Comparison of ENCODE assay signal across 9 cellular contexts in the genomic region with DNA sequence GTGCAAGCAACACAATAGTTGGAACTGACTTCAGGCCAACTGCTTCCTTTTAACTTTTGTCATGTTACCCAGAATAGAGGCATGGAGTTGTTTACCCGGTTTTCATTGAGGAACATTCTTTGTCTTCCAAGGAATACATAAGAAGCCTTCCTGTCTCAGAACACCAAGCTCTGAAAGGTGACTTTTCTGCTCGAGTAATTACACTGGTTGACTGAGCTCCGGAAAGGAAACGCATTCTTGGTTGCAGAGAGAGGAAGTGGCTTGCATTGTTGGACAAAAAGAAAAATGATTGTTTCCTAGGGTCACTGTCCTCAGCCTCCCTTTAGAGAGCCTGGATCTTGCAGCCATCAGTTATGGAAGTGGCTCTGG. TPM values are rescaled to one million over a fixed set of nuclear protein-coding genes. Genes with fewer than 3 reads are reported as not detected.
A peak's percentile ranks its signal among the peaks of the same experiment; 100 is the strongest.
DNase-seq lines count a peak whose midpoint lies in the region; ATAC-seq, FAIRE-seq and TF ChIP-seq lines count a peak whose summit lies in the region.
"Had no signal": no experiment of that assay in that cellular context is flagged by ENCODE, and none has a peak within 500 bp of the region (broad histone marks: within the 10 kb centered on the region; RNA-seq: fewer than 3 reads in every experiment).

No MANE protein-coding gene starts in this region.

- peak overlapping the region; percentile 51 for H2AFZ ChIP-seq in astrocyte (ENCODE audit: low read depth, low read length)

- peak overlapping the region; percentile 67 for H3K4me2 ChIP-seq in astrocyte (ENCODE audit: low read length)

- no peaks in the 10 kb centered on the region for H3K27me3 ChIP-seq in astrocyte (ENCODE audit: insufficient read depth, low read length)
- no peaks in the 10 kb centered on the region for H3K27me3 ChIP-seq in right lobe of liver
- no peaks in the 10 kb centered on the region for H3K27me3 ChIP-seq in upper lobe of right lung

- no peak for DNase-seq in activated T-cell treated with anti-CD3 and anti-CD28 coated beads, Interleukin-2, amount 50 U/mL, for 24 hours
- DNase-seq in activated T-cell treated with anti-CD3 and anti-CD28 coated beads for 4 hours = no peak
- DNase-seq in astrocyte (ENCODE audit: low read depth) = peak; percentile 72
- no peak for DNase-seq in right lobe of liver
- no peak for DNase-seq in upper lobe of right lung
- DNase-seq in GM13977 (ENCODE audit: low spot score) = no peak
- DNase-seq in NCI-H69 (lab: John Stamatoyannopoulos, UW) = no peak

- H3K36me3 Mint-ChIP-seq in activated T-cell treated with anti-CD3 and anti-CD28 coated beads, Interleukin-2, amount 50 U/mL, for 24 hours (ENCODE audit: low read depth) = peaks cover 8% of the 10 kb centered on the region
- H3K36me3 Mint-ChIP-seq in astrocyte (ENCODE audit: low read depth, unreplicated experiment) = peaks cover 2% of the 10 kb centered on the region

- no peak for TF ChIP-seq POLR2A in right lobe of liver (IDR thresholded peaks at IDR 0.05)

- no peaks in the 10 kb centered on the region for H3K27me3 Mint-ChIP-seq in activated T-cell treated with anti-CD3 and anti-CD28 coated beads, Interleukin-2, amount 50 U/mL, for 24 hours
- H3K27me3 Mint-ChIP-seq in astrocyte (ENCODE audit: low read depth, unreplicated experiment) = no peaks in the 10 kb centered on the region

- no peak overlapping the region for H3K4me3 Mint-ChIP-seq in activated T-cell treated with anti-CD3 and anti-CD28 coated beads, Interleukin-2, amount 50 U/mL, for 24 hours
- peak overlapping the region; percentile 3 for H3K4me3 Mint-ChIP-seq in astrocyte (ENCODE audit: unreplicated experiment)

- H3K27ac ChIP-seq in astrocyte (ENCODE audit: low read depth, low read length) = no peak overlapping the region
- H3K27ac ChIP-seq in right lobe of liver = peak overlapping the region; percentile 0 to 63 (median 34)
- peak overlapping the region; percentile 75 for H3K27ac ChIP-seq in upper lobe of right lung
- H3K27ac ChIP-seq: C4-2B had no signal

- no peaks in the 10 kb centered on the region for H3K9me3 Mint-ChIP-seq in activated T-cell treated with anti-CD3 and anti-CD28 coated beads, Interleukin-2, amount 50 U/mL, for 24 hours
- no peaks in the 10 kb centered on the region for H3K9me3 Mint-ChIP-seq in astrocyte (ENCODE audit: unreplicated experiment)

- H3K27ac Mint-ChIP-seq in activated T-cell treated with anti-CD3 and anti-CD28 coated beads, Interleukin-2, amount 50 U/mL, for 24 hours = peak overlapping the region; percentile 23
- peak overlapping the region; percentile 55 for H3K27ac Mint-ChIP-seq in astrocyte (ENCODE audit: unreplicated experiment)

- WGBS in right lobe of liver (ENCODE audit: insufficient coverage, low coverage, low lambda C conversion rate, missing lambda C conversion rate) = 39% methylated on average over 4 of the region's 4 CpGs

- intact Hi-C loops in right lobe of liver (cut with DNase I) (no loop called here), upper lobe of right lung (cut with DNase I) (no loop called here)

- H3K9me3 ChIP-seq in astrocyte (ENCODE audit: insufficient read depth, low read depth, low read length) (no peaks in the 10 kb centered on the region), right lobe of liver (no peaks in the 10 kb centered on the region), upper lobe of right lung (no peaks in the 10 kb centered on the region)

- H4K20me1 ChIP-seq in astrocyte (ENCODE audit: insufficient read depth, low read length) = no peaks in the 10 kb centered on the region

- peaks cover 10% of the 10 kb centered on the region for H3K4me1 ChIP-seq in astrocyte (ENCODE audit: insufficient read depth, low read length)
- peaks cover 0 to 4% (median 0%) of the 10 kb centered on the region in 4 donors for H3K4me1 ChIP-seq in right lobe of liver
- peaks cover 32% of the 10 kb centered on the region for H3K4me1 ChIP-seq in upper lobe of right lung

- FAIRE-seq in astrocyte (lab: Jason Lieb, UNC) = peak; percentile 9

- peak overlapping the region; percentile 8 for H3K9ac ChIP-seq in astrocyte (ENCODE audit: low read length)

- in situ Hi-C loops in GM13977 (cut with MboI; ENCODE audit: low pct_unique_long_range_greater_than_20kb, low sequenced_read_pairs, unreplicated experiment) = no loop called here

- H3K4me3 ChIP-seq in astrocyte (ENCODE audit: insufficient read depth, low read depth, low read length) (no peak overlapping the region), right lobe of liver (no peak overlapping the region), upper lobe of right lung (no peak overlapping the region)

- TF ChIP-seq CTCF in astrocyte (IDR thresholded peaks at IDR 0.05; ENCODE audit: insufficient read depth, low read depth, low read length) (no peak), right lobe of liver (IDR thresholded peaks at IDR 0.05) (no peak), upper lobe of right lung (IDR thresholded peaks at IDR 0.05) (no peak), GM13977 (IDR thresholded peaks at IDR 0.05; ENCODE audit: extremely low read depth, insufficient read depth, missing control alignments) (no peak)

- ATAC-seq in right lobe of liver = peak; percentile 61 to 83 (median 73)
- ATAC-seq in upper lobe of right lung = peak; percentile 75
- ATAC-seq in HG02798 (IDR thresholded peaks at IDR 0.05; ENCODE audit: poor library complexity, unreplicated experiment) = no peak

- peaks cover 40% of the 10 kb centered on the region for H3K4me1 Mint-ChIP-seq in activated T-cell treated with anti-CD3 and anti-CD28 coated beads, Interleukin-2, amount 50 U/mL, for 24 hours (ENCODE audit: low read depth)
- H3K4me1 Mint-ChIP-seq in astrocyte (ENCODE audit: low read depth, unreplicated experiment) = peaks cover 22% of the 10 kb centered on the region

- H3K36me3 ChIP-seq in astrocyte (ENCODE audit: insufficient read depth, low read length) (no peaks in the 10 kb centered on the region), right lobe of liver (no peaks in the 10 kb centered on the region), upper lobe of right lung (no peaks in the 10 kb centered on the region)

- H3K79me2 ChIP-seq in astrocyte (ENCODE audit: insufficient read depth, low read length) = no peaks in the 10 kb centered on the region

RNA-seq across cellular contexts. Expression of a gene that starts 30.8 kb away (rescaled TPM):
- total RNA-seq in astrocyte = 86.7 and 93.2 TPM in 2 replicates
- total RNA-seq in right lobe of liver = 10 to 100 TPM; 21.5 to 44.4 (median 24.9) TPM
- 144 TPM for total RNA-seq in upper lobe of right lung
